In the genomic region with DNA sequence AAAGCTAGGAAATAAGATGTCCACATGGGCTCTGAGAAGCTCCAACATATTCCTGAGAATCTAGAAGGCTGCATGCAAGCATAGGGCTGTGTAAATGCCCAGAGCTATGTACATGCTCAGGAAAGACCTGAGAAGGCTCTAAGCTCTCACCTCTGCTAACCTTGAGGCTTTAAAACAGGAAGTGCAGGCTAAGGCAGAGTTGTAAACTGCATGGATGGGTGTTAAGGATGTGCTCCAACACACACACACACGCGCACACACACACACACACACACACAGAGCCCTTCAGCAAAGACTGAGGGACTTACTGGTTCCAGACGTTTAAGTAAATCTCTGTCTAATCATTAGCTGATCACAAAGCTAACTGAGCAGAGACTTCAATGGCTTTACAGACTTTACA, we compare ENCODE assay signal across 18 cellular contexts.
DNase-seq lines count a peak whose midpoint lies in the region; ATAC-seq and TF ChIP-seq lines count a peak whose summit lies in the region.
"Had no signal": no experiment of that assay in that cellular context is flagged by ENCODE, and none has a peak within 500 bp of the region (broad histone marks: within the 10 kb centered on the region; RNA-seq: fewer than 3 reads in every experiment).

No MANE protein-coding gene starts in this region.

- ATAC-seq in left colon (peak; percentile 26), HG03457 (IDR thresholded peaks at IDR 0.05; ENCODE audit: unreplicated experiment) (no peak), GM18873 (IDR thresholded peaks at IDR 0.05; ENCODE audit: low FRiP score, unreplicated experiment) (no peak)
- ATAC-seq: GM23338, HCT116 had no signal

- intact Hi-C loops in left colon (cut with DNase I, micrococcal nuclease), result no loop called here
- intact Hi-C loops in tibial artery (cut with DNase I; ENCODE audit: low total_unique reads), result no loop called here

- H3K27ac ChIP-seq in tibial artery, result peak overlapping the region; percentile 87 to 89
- H3K27ac ChIP-seq: 22Rv1, BLaER1, C4-2B had no signal

- DNase-seq in DMS53 (lab: John Stamatoyannopoulos, UW), result peak; percentile 42
- no peak for DNase-seq in DMS53 treated with DMSO at 0.1 percent for 48 hours (lab: John Stamatoyannopoulos, UW; ENCODE audit: unreplicated experiment)
- DNase-seq in left colon, result no peak
- peak; percentile 42 for DNase-seq in mucosa of gallbladder (ENCODE audit: low spot score)
- no peak for DNase-seq in tibial artery
- DNase-seq in iPS-NIHi7 (ENCODE audit: extremely low spot score), result no peak
- DNase-seq: CD4-positive, alpha-beta T cell; CD8-positive, alpha-beta memory T cell; DMS 273 treated with DMSO at 0.1 percent for 48 hours; DND-41; H9 had no signal

- H3K4me1 ChIP-seq in tibial artery, result peaks cover 0 to 90% (median 84%) of the 10 kb centered on the region in 4 donors

- H3K4me3 ChIP-seq in tibial artery, result no peak overlapping the region
- H3K4me3 ChIP-seq: BLaER1, GM23338 had no signal

- TF ChIP-seq CTCF in tibial artery (IDR thresholded peaks at IDR 0.05), result no peak

- no peaks in the 10 kb centered on the region for H3K9me3 ChIP-seq in tibial artery

- H3K27me3 ChIP-seq in tibial artery, result no peaks in the 10 kb centered on the region
- H3K27me3 ChIP-seq: BLaER1 had no signal

- no peaks in the 10 kb centered on the region for H3K36me3 ChIP-seq in tibial artery
- H3K36me3 ChIP-seq: BLaER1 had no signal

Comparison
In these comparisons a context has a peak if more than half of its experiments do, and no peak if none do; other contexts are left out.
1. DNase-seq: peak in DMS53 (single experiment) and mucosa of gallbladder (single experiment); none in DMS53 treated with DMSO at 0.1 percent for 48 hours (single experiment), left colon (0 of 2), tibial artery (0 of 2) and iPS-NIHi7 (single experiment).